8 cellular contexts compared by ENCODE assay signal in genomic region chr9:114677418-114677817, GRCh38. TPM values are rescaled to one million over a fixed set of nuclear protein-coding genes. Genes with fewer than 3 reads are reported as not detected.
DNase-seq lines count a peak whose midpoint lies in the region; ATAC-seq and TF ChIP-seq lines count a peak whose summit lies in the region.

No MANE protein-coding gene starts in this region.

- no peaks in the 10 kb centered on the region for H3K9me3 ChIP-seq in thyroid gland

- no peaks in the 10 kb centered on the region for H3K36me3 ChIP-seq in thyroid gland

- no peak overlapping the region for H3K4me3 ChIP-seq in epithelial cell of proximal tubule (ENCODE audit: low read depth, low read length)
- no peak overlapping the region for H3K4me3 ChIP-seq in thyroid gland (replicated peaks in 1 of 3)

- H3K4me1 Mint-ChIP-seq in T-helper 2 cell treated with Interferon-gamma antibody and Interleukin-4, amounts not matched to agents 5 μg/mL and 100 μg/mL, for 36 hours (ENCODE audit: low read depth), result peaks cover 32% of the 10 kb centered on the region

- DNase-seq in T-helper 2 cell treated with Interferon-gamma antibody and Interleukin-4, amounts not matched to agents 5 μg/mL and 100 μg/mL, for 36 hours (ENCODE audit: low spot score), result no peak
- DNase-seq in T-helper 2 cell (no peak), NCI-H460 (ENCODE audit: extremely low read depth, low read depth) (peak; percentile 95), epithelial cell of proximal tubule (ENCODE audit: low read depth) (peak; percentile 92), thyroid gland (peak; percentile 83 to 88), GM10266 (ENCODE audit: extremely low spot score) (no peak)

- TF ChIP-seq CTCF in epithelial cell of proximal tubule (conservative IDR thresholded peaks at IDR 0.05; ENCODE audit: low read depth, low read length), result no peak
- no peak for TF ChIP-seq CTCF in thyroid gland (IDR thresholded peaks at IDR 0.05)
- TF ChIP-seq CTCF in GM10266 (IDR thresholded peaks at IDR 0.05; ENCODE audit: control insufficient read depth, insufficient read depth, low read depth, missing control alignments), result no peak

- no peak for TF ChIP-seq POLR2A in thyroid gland (IDR thresholded peaks at IDR 0.05)

- peaks cover 11 to 15% of the 10 kb centered on the region in 2 donors for H3K4me1 ChIP-seq in thyroid gland

- ATAC-seq in GM19023 (IDR thresholded peaks at IDR 0.05; ENCODE audit: unreplicated experiment) (no peak), GM18517 (IDR thresholded peaks at IDR 0.05; ENCODE audit: unreplicated experiment) (no peak)

- no peaks in the 10 kb centered on the region for H3K36me3 Mint-ChIP-seq in T-helper 2 cell treated with Interferon-gamma antibody and Interleukin-4, amounts not matched to agents 5 μg/mL and 100 μg/mL, for 36 hours (ENCODE audit: low read depth)

- H3K27me3 Mint-ChIP-seq in T-helper 2 cell treated with Interferon-gamma antibody and Interleukin-4, amounts not matched to agents 5 μg/mL and 100 μg/mL, for 36 hours (ENCODE audit: low read depth), result peaks cover 11% of the 10 kb centered on the region

- intact Hi-C loops in thyroid gland (cut with DNase I), result no loop called here

- H3K27ac ChIP-seq in thyroid gland, result peak overlapping the region in 2 of 3 donors; percentile 3 to 32

- no peaks in the 10 kb centered on the region for H3K9me3 Mint-ChIP-seq in T-helper 2 cell treated with Interferon-gamma antibody and Interleukin-4, amounts not matched to agents 5 μg/mL and 100 μg/mL, for 36 hours

- 23 to 24% methylated on average over 3 of the region's 3 CpGs for WGBS in thyroid gland, 2 donors

- no peaks in the 10 kb centered on the region for H3K27me3 ChIP-seq in thyroid gland

- no peak overlapping the region for H3K27ac Mint-ChIP-seq in T-helper 2 cell treated with Interferon-gamma antibody and Interleukin-4, amounts not matched to agents 5 μg/mL and 100 μg/mL, for 36 hours

- peak overlapping the region; percentile 21 for H3K4me3 Mint-ChIP-seq in T-helper 2 cell treated with Interferon-gamma antibody and Interleukin-4, amounts not matched to agents 5 μg/mL and 100 μg/mL, for 36 hours

RNA-seq across cellular contexts. Expression of gene TEX48, which starts 4.6 kb away (rescaled TPM):
- total RNA-seq in NCI-H460 (2014; rRNA removed; shearing (Covaris generic)), result not detected in 2 replicates
- polyA plus RNA-seq in NCI-H460 (2014; cell fraction: nucleus; rRNA removed), result not detected in 2 replicates
- not detected in 2 replicates for total RNA-seq in epithelial cell of proximal tubule
- total RNA-seq in thyroid gland, result not detected

RNA-seq across cellular contexts. Expression of gene TEX53, which starts 19.8 kb away (rescaled TPM):
- not detected in 2 replicates for total RNA-seq in NCI-H460 (2014; rRNA removed; shearing (Covaris generic))
- polyA plus RNA-seq in NCI-H460 (2014; cell fraction: nucleus; rRNA removed), result not detected in 2 replicates
- total RNA-seq in epithelial cell of proximal tubule (not detected in 2 replicates), thyroid gland (not detected)

Comparison
In these comparisons a context has a peak if more than half of its experiments do, and no peak if none do; other contexts are left out.
1. DNase-seq: peak in NCI-H460 (single experiment), epithelial cell of proximal tubule (single experiment) and thyroid gland (2 of 2); none in T-helper 2 cell treated with Interferon-gamma antibody and Interleukin-4, amounts not matched to agents 5 μg/mL and 100 μg/mL, for 36 hours (single experiment), T-helper 2 cell (0 of 5) and GM10266 (single experiment).